ENCODE assay signal across 22 cellular contexts in genomic region chr9:81321551-81321950, GRCh38.
"Had no signal": no experiment of that assay in that cellular context is flagged by ENCODE, and none has a peak within 500 bp of the region (broad histone marks: within the 10 kb centered on the region; RNA-seq: fewer than 3 reads in every experiment).

No MANE protein-coding gene starts in this region.

- ATAC-seq: foreskin keratinocyte; left cardiac atrium; lower lobe of right lung; natural killer cell treated with Interleukin-12 subunit alpha and Interleukin-12 subunit beta and Interleukin-15 and Interleukin-18, amount 100 ng/mL, for 72 hours; right cardiac atrium had no signal

- H3K4me1 ChIP-seq: foreskin keratinocyte, left ventricle myocardium inferior, lower lobe of right lung, neural progenitor cell, suprapubic skin, upper lobe of left lung, uterus had no signal

- H3K4me3 ChIP-seq: esophagus muscularis mucosa, hepatocyte, left ventricle myocardium inferior, lower lobe of right lung, neural progenitor cell, ovary, smooth muscle cell, suprapubic skin, tibial artery, upper lobe of left lung, uterus had no signal

- H2AFZ ChIP-seq: hepatocyte, neural progenitor cell had no signal

- DNase-seq: cortex of kidney; effector memory CD4-positive, alpha-beta T cell; foreskin keratinocyte; kidney; left cardiac atrium; left ventricle myocardium inferior; lower lobe of right lung; nucleus accumbens; ovary; right cardiac atrium; stimulated activated CD4-positive, alpha-beta T cell treated with anti-CD3 and anti-CD28 coated beads, Interleukin-2, amount 100 ng/mL, for 48 hours; stimulated activated naive CD4-positive, alpha-beta T cell treated with Interleukin-2 at 50 U/mL for 16 hours; tibial artery; upper lobe of left lung; uterus had no signal

- H3K9me3 ChIP-seq: ovary had no signal

- H3K36me3 ChIP-seq: esophagus muscularis mucosa, left ventricle myocardium inferior, lower lobe of right lung, ovary, suprapubic skin, tibial artery, upper lobe of left lung, uterus had no signal

- H3K27ac ChIP-seq: epithelial cell of prostate, esophagus muscularis mucosa, foreskin keratinocyte, hepatocyte, left ventricle myocardium inferior, lower lobe of right lung, neural progenitor cell, ovary, suprapubic skin, tibial artery, upper lobe of left lung, uterus had no signal

- H3K27me3 ChIP-seq: esophagus muscularis mucosa, foreskin keratinocyte, hepatocyte, neural progenitor cell, ovary, suprapubic skin, tibial artery, upper lobe of left lung, uterus had no signal

- H3K79me2 ChIP-seq: hepatocyte had no signal

- H3K9ac ChIP-seq: neural progenitor cell had no signal

- H3K4me2 ChIP-seq: hepatocyte, neural progenitor cell, smooth muscle cell had no signal
